16 cellular contexts compared by ENCODE assay signal in genomic region chr7:139946539-139946938, GRCh38.
"Had no signal": no experiment of that assay in that cellular context is flagged by ENCODE, and none has a peak within 500 bp of the region (broad histone marks: within the 10 kb centered on the region; RNA-seq: fewer than 3 reads in every experiment).

No MANE protein-coding gene starts in this region.

- H3K4me3 ChIP-seq: gastroesophageal sphincter, heart left ventricle, hepatocyte, lung, right lobe of liver, stomach, tibial artery had no signal

- DNase-seq: cortex of kidney; effector memory CD8-positive, alpha-beta T cell; foreskin keratinocyte; heart left ventricle; kidney; natural killer cell; right lobe of liver; small intestine; stimulated activated CD4-positive, alpha-beta T cell treated with anti-CD3 and anti-CD28 coated beads, Interleukin-15, amount 100 ng/mL, for 24 hours; stimulated activated CD4-positive, alpha-beta T cell treated with anti-CD3 and anti-CD28 coated beads, Interleukin-2, amount 100 ng/mL, for 48 hours; stimulated activated naive CD4-positive, alpha-beta T cell; stomach; tibial artery had no signal
